ENCODE assay signal across 27 cellular contexts in the genomic region with DNA sequence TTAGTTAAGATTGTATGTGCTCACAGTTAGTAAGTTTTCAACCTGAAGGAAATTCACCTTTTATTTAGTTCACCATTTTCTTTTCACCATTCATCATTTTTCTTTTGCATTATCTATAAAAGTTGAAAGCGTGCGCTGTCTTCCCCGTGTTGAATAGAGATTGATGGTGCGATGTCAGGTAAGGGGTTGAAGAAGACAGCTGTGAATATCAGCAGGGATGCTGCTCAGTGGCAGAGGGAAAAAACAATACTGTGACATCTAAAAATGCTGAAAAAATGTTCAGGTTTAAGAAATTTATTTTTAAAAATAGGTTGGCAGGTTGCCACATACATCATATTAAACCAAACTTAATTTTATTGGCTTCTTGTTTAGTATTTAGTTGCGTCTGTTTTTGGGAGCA.
"Had no signal": no experiment of that assay in that cellular context is flagged by ENCODE, and none has a peak within 500 bp of the region (broad histone marks: within the 10 kb centered on the region; RNA-seq: fewer than 3 reads in every experiment).

No MANE protein-coding gene starts in this region.

- H3K4me1 Mint-ChIP-seq: stimulated activated effector memory CD8-positive, alpha-beta T cell treated with anti-CD3 and anti-CD28 coated beads, Interleukin-12 subunit alpha, Interleukin-12 subunit beta, amount 100 ng/mL, for 72 hours; stimulated activated memory B cell treated with anti-CD40 and anti-IgM and Interleukin-4, amounts not matched to agents 10 μg/mL and 1 μg/mL and 100 μg/mL, for 72 hours; stimulated activated naive B cell treated with anti-CD40 and anti-IgM and Interleukin-4, amounts not matched to agents 10 μg/mL and 1 μg/mL and 100 μg/mL, for 72 hours; stimulated activated naive CD8-positive, alpha-beta T cell treated with anti-CD3 and anti-CD28 coated beads, Interleukin-15, amount 100 ng/mL, for 72 hours had no signal

- H3K4me3 ChIP-seq: stomach, suprapubic skin, testis, thoracic aorta, thyroid gland, tibial artery, transverse colon, upper lobe of left lung, upper lobe of right lung, uterus, vagina had no signal

- H3K4me1 ChIP-seq: stomach, suprapubic skin, testis, thyroid gland, tibial artery, transverse colon, upper lobe of left lung, upper lobe of right lung, uterus, vagina had no signal

- H3K9me3 ChIP-seq: stomach, suprapubic skin, testis, thoracic aorta, thyroid gland, tibial artery, transverse colon, upper lobe of left lung, upper lobe of right lung, uterus, vagina had no signal

- H3K27me3 ChIP-seq: stomach, suprapubic skin, testis, thyroid gland, tibial artery, transverse colon, upper lobe of left lung, upper lobe of right lung, uterus, vagina had no signal

- H3K9me3 Mint-ChIP-seq: stimulated activated naive B cell treated with anti-CD40 and anti-IgM and Interleukin-4, amounts not matched to agents 10 μg/mL and 1 μg/mL and 100 μg/mL, for 72 hours; type B pancreatic cell had no signal

- DNase-seq: stimulated activated CD4-positive, alpha-beta T cell treated with anti-CD3 and anti-CD28 coated beads, Interleukin-2, amount 100 ng/mL, for 48 hours; stimulated activated CD4-positive, alpha-beta T cell treated with anti-CD3 and anti-CD28 coated beads, Interleukin-4, amount 100 ng/mL, for 1 hour; stimulated activated CD4-positive, alpha-beta T cell treated with anti-CD3 and anti-CD28 coated beads, Interleukin-4, amount 100 ng/mL, for 24 hours; stimulated activated CD4-positive, alpha-beta T cell treated with anti-CD3 and anti-CD28 coated beads, Interleukin-4, amount 100 ng/mL, for 4 hours; stimulated activated CD8-positive, alpha-beta memory T cell treated with anti-CD3 and anti-CD28 coated beads, Interleukin-4, amount 100 ng/mL, for 48 hours; stimulated activated naive B cell treated with anti-CD40 and anti-IgM and Interleukin-4, amounts not matched to agents 10 μg/mL and 1 μg/mL and 100 μg/mL, for 72 hours; stimulated activated naive CD4-positive, alpha-beta T cell; stimulated activated naive CD4-positive, alpha-beta T cell treated with Interleukin-2 at 50 U/mL for 16 hours; stimulated activated naive CD8-positive, alpha-beta T cell treated with anti-CD3 and anti-CD28 coated beads, Interleukin-15, amount 100 ng/mL, for 72 hours; stimulated activated naive CD8-positive, alpha-beta T cell treated with anti-CD3 and anti-CD28 coated beads, Interleukin-15, Interleukin-2, amounts not matched to agents 100 U/mL and 50 U/mL, for 24 hours; stomach; substantia nigra; testis; thyroid gland; tibial artery; transverse colon; trophoblast cell; upper lobe of left lung; upper lobe of right lung; uterus had no signal

- H3K36me3 ChIP-seq: stomach, suprapubic skin, thoracic aorta, thyroid gland, tibial artery, transverse colon, upper lobe of left lung, upper lobe of right lung, uterus, vagina had no signal

- H3K27ac Mint-ChIP-seq: stimulated activated effector memory CD8-positive, alpha-beta T cell treated with anti-CD3 and anti-CD28 coated beads, Interleukin-12 subunit alpha, Interleukin-12 subunit beta, amount 100 ng/mL, for 72 hours; stimulated activated memory B cell treated with anti-CD40 and anti-IgM and Interleukin-4, amounts not matched to agents 10 μg/mL and 1 μg/mL and 100 μg/mL, for 72 hours; stimulated activated naive B cell treated with anti-CD40 and anti-IgM and Interleukin-4, amounts not matched to agents 10 μg/mL and 1 μg/mL and 100 μg/mL, for 72 hours; stimulated activated naive CD8-positive, alpha-beta T cell treated with anti-CD3 and anti-CD28 coated beads, Interleukin-15, amount 100 ng/mL, for 72 hours; stimulated activated naive CD8-positive, alpha-beta T cell treated with anti-CD3 and anti-CD28 coated beads, Interleukin-15, Interleukin-2, amounts not matched to agents 100 ng/mL and 50 ng/mL, for 24 hours; type B pancreatic cell had no signal

- H3K36me3 Mint-ChIP-seq: stimulated activated effector memory CD8-positive, alpha-beta T cell treated with anti-CD3 and anti-CD28 coated beads, Interleukin-12 subunit alpha, Interleukin-12 subunit beta, amount 100 ng/mL, for 72 hours; stimulated activated memory B cell treated with anti-CD40 and anti-IgM and Interleukin-4, amounts not matched to agents 10 μg/mL and 1 μg/mL and 100 μg/mL, for 72 hours; stimulated activated naive B cell treated with anti-CD40 and anti-IgM and Interleukin-4, amounts not matched to agents 10 μg/mL and 1 μg/mL and 100 μg/mL, for 72 hours; type B pancreatic cell had no signal

- H3K27me3 Mint-ChIP-seq: stimulated activated memory B cell treated with anti-CD40 and anti-IgM and Interleukin-4, amounts not matched to agents 10 μg/mL and 1 μg/mL and 100 μg/mL, for 72 hours; stimulated activated naive B cell treated with anti-CD40 and anti-IgM and Interleukin-4, amounts not matched to agents 10 μg/mL and 1 μg/mL and 100 μg/mL, for 72 hours; stimulated activated naive CD8-positive, alpha-beta T cell treated with anti-CD3 and anti-CD28 coated beads, Interleukin-15, amount 100 ng/mL, for 72 hours; stimulated activated naive CD8-positive, alpha-beta T cell treated with anti-CD3 and anti-CD28 coated beads, Interleukin-15, Interleukin-2, amounts not matched to agents 100 ng/mL and 50 ng/mL, for 24 hours had no signal

- H3K27ac ChIP-seq: stomach, suprapubic skin, testis, thoracic aorta, thyroid gland, tibial artery, transverse colon, upper lobe of left lung, upper lobe of right lung, uterus, vagina had no signal

- H3K4me3 Mint-ChIP-seq: stimulated activated effector memory CD8-positive, alpha-beta T cell treated with anti-CD3 and anti-CD28 coated beads, Interleukin-12 subunit alpha, Interleukin-12 subunit beta, amount 100 ng/mL, for 72 hours; stimulated activated memory B cell treated with anti-CD40 and anti-IgM and Interleukin-4, amounts not matched to agents 10 μg/mL and 1 μg/mL and 100 μg/mL, for 72 hours; stimulated activated naive B cell treated with anti-CD40 and anti-IgM and Interleukin-4, amounts not matched to agents 10 μg/mL and 1 μg/mL and 100 μg/mL, for 72 hours; stimulated activated naive CD8-positive, alpha-beta T cell treated with anti-CD3 and anti-CD28 coated beads, Interleukin-15, amount 100 ng/mL, for 72 hours; stimulated activated naive CD8-positive, alpha-beta T cell treated with anti-CD3 and anti-CD28 coated beads, Interleukin-15, Interleukin-2, amounts not matched to agents 100 ng/mL and 50 ng/mL, for 24 hours; type B pancreatic cell had no signal
